In genomic region chr11:69634069-69634468, GRCh38 we compare ENCODE assay signal across 19 cellular contexts. TPM values are rescaled to one million over a fixed set of nuclear protein-coding genes. Genes with fewer than 3 reads are reported as not detected.
A peak's percentile ranks its signal among the peaks of the same experiment; 100 is the strongest.
DNase-seq lines count a peak whose midpoint lies in the region; ATAC-seq, FAIRE-seq and TF ChIP-seq lines count a peak whose summit lies in the region.
"Had no signal": no experiment of that assay in that cellular context is flagged by ENCODE, and none has a peak within 500 bp of the region (broad histone marks: within the 10 kb centered on the region; RNA-seq: fewer than 3 reads in every experiment).

No MANE protein-coding gene starts in this region.

- H3K4me3 Mint-ChIP-seq in endodermal cell (no peak overlapping the region), neural progenitor cell (no peak overlapping the region)
- no peak overlapping the region for H3K4me3 Mint-ChIP-seq in activated naive CD8-positive, alpha-beta T cell treated with anti-CD3 and anti-CD28 coated beads for 36 hours
- H3K4me3 Mint-ChIP-seq: CD4-positive, CD25-positive, alpha-beta regulatory T cell; CD8-positive, alpha-beta T cell; H9 had no signal

- H3K36me3 Mint-ChIP-seq in endodermal cell (ENCODE audit: low read depth) (peaks cover 3% of the 10 kb centered on the region), neural progenitor cell (peaks cover 1% of the 10 kb centered on the region)
- H3K36me3 Mint-ChIP-seq in activated naive CD8-positive, alpha-beta T cell treated with anti-CD3 and anti-CD28 coated beads for 36 hours, result peaks cover 1% of the 10 kb centered on the region
- H3K36me3 Mint-ChIP-seq: CD4-positive, CD25-positive, alpha-beta regulatory T cell; CD8-positive, alpha-beta T cell had no signal

- no peak for ATAC-seq in left ventricle myocardium superior
- ATAC-seq: CD8-positive, alpha-beta T cell; HCT116 had no signal

- peaks cover 14% of the 10 kb centered on the region for H3K9me3 Mint-ChIP-seq in endodermal cell
- H3K9me3 Mint-ChIP-seq in neural progenitor cell, result peaks cover 8% of the 10 kb centered on the region
- H3K9me3 Mint-ChIP-seq in activated naive CD8-positive, alpha-beta T cell treated with anti-CD3 and anti-CD28 coated beads for 36 hours, result peaks cover 6% of the 10 kb centered on the region

- peaks cover 4% of the 10 kb centered on the region for H3F3A ChIP-seq in neural progenitor cell (ENCODE audit: low read depth)

- FAIRE-seq in H54 (lab: Jason Lieb, UNC), result no peak
- FAIRE-seq: GM12891, GM18507 had no signal

- H3K79me2 ChIP-seq in neural progenitor cell (ENCODE audit: low read depth), result no peaks in the 10 kb centered on the region

- H3K4me3 ChIP-seq in left ventricle myocardium inferior, result no peak overlapping the region
- H3K4me3 ChIP-seq in endodermal cell (ENCODE audit: low read length), result no peak overlapping the region
- no peak overlapping the region for H3K4me3 ChIP-seq in neural progenitor cell
- H3K4me3 ChIP-seq in sigmoid colon, result no peak overlapping the region

- no peak overlapping the region for H3K4me2 ChIP-seq in neural progenitor cell

- H3K27me3 Mint-ChIP-seq in endodermal cell (ENCODE audit: insufficient read depth) (peaks cover 9% of the 10 kb centered on the region), neural progenitor cell (ENCODE audit: insufficient read depth, low read depth) (peaks cover 9% of the 10 kb centered on the region)
- peaks cover 60% of the 10 kb centered on the region for H3K27me3 Mint-ChIP-seq in activated naive CD8-positive, alpha-beta T cell treated with anti-CD3 and anti-CD28 coated beads for 36 hours

- H4K20me1 ChIP-seq in neural progenitor cell (ENCODE audit: low read depth), result no peaks in the 10 kb centered on the region

- H3K9ac ChIP-seq in endodermal cell (ENCODE audit: extremely low read depth, low read length, poor library complexity, severe bottlenecking), result no peak overlapping the region
- H3K9ac ChIP-seq in neural progenitor cell, result no peak overlapping the region

- no peak for TF ChIP-seq CTCF in left ventricle myocardium inferior (IDR thresholded peaks at IDR 0.05; ENCODE audit: borderline replicate concordance)
- TF ChIP-seq CTCF in endodermal cell (conservative IDR thresholded peaks at IDR 0.05), result no peak
- TF ChIP-seq CTCF in neural progenitor cell (IDR thresholded peaks at IDR 0.05), result no peak
- TF ChIP-seq CTCF in sigmoid colon (IDR thresholded peaks at IDR 0.05), result no peak

- H2AFZ ChIP-seq in neural progenitor cell (replicated peaks), result no peak overlapping the region

- no peak for TF ChIP-seq POLR2A in sigmoid colon (IDR thresholded peaks at IDR 0.05)
- no peak for TF ChIP-seq POLR2A in H54 (IDR thresholded peaks at IDR 0.05; ENCODE audit: low read depth, low read length)

- H3K4me1 Mint-ChIP-seq in endodermal cell (peaks cover 17% of the 10 kb centered on the region), neural progenitor cell (peaks cover 32% of the 10 kb centered on the region)
- H3K4me1 Mint-ChIP-seq in activated naive CD8-positive, alpha-beta T cell treated with anti-CD3 and anti-CD28 coated beads for 36 hours, result peaks cover 6% of the 10 kb centered on the region

- TF ChIP-seq EP300 in sigmoid colon (IDR thresholded peaks at IDR 0.05), result no peak

- H3K4me1 ChIP-seq in left ventricle myocardium inferior (peaks cover 43% of the 10 kb centered on the region), endodermal cell (ENCODE audit: control insufficient read depth, insufficient read depth, low read length) (peaks cover 6% of the 10 kb centered on the region), neural progenitor cell (peaks cover 14% of the 10 kb centered on the region), sigmoid colon (peaks cover 0 to 35% (median 34%) of the 10 kb centered on the region in 4 donors)

- H3K27ac Mint-ChIP-seq in endodermal cell (no peak overlapping the region), neural progenitor cell (peak overlapping the region; percentile 37)
- no peak overlapping the region for H3K27ac Mint-ChIP-seq in activated naive CD8-positive, alpha-beta T cell treated with anti-CD3 and anti-CD28 coated beads for 36 hours
- H3K27ac Mint-ChIP-seq: CD4-positive, CD25-positive, alpha-beta regulatory T cell; CD8-positive, alpha-beta T cell had no signal

- H3K27ac ChIP-seq in left ventricle myocardium inferior (replicated peaks) (peak overlapping the region; percentile 49), endodermal cell (ENCODE audit: low read depth, low read length) (no peak overlapping the region), neural progenitor cell (no peak overlapping the region), sigmoid colon (no peak overlapping the region)

- H3K36me3 ChIP-seq in left ventricle myocardium inferior (no peaks in the 10 kb centered on the region), endodermal cell (ENCODE audit: control insufficient read depth, insufficient read depth, low read length) (no peaks in the 10 kb centered on the region), neural progenitor cell (no peaks in the 10 kb centered on the region), sigmoid colon (no peaks in the 10 kb centered on the region)

- intact Hi-C loops in left ventricle myocardium inferior (cut with micrococcal nuclease), result no loop called here
- intact Hi-C loops in left ventricle myocardium superior (cut with micrococcal nuclease), result no loop called here
- intact Hi-C loops in sigmoid colon (cut with DNase I), result no loop called here

- 60 to 74% methylated on average over 1 to 6 of the region's 6 CpGs for WGBS in endodermal cell (ENCODE audit: insufficient coverage in 1 of 2, insufficient read length in 1 of 2), 2 experiments
- 85 to 91% methylated on average over 6 of the region's 6 CpGs for WGBS in sigmoid colon, 2 donors

- peaks cover 7% of the 10 kb centered on the region for H3K9me3 ChIP-seq in left ventricle myocardium inferior (replicated peaks)
- H3K9me3 ChIP-seq in endodermal cell (ENCODE audit: control insufficient read depth, low read length), result peaks cover 12% of the 10 kb centered on the region
- no peaks in the 10 kb centered on the region for H3K9me3 ChIP-seq in neural progenitor cell (ENCODE audit: low read depth)
- H3K9me3 ChIP-seq in sigmoid colon, result peaks cover 0 to 11% (median 0%) of the 10 kb centered on the region in 4 donors

- DNase-seq in left ventricle myocardium inferior, result no peak
- DNase-seq in left ventricle myocardium superior, result no peak
- DNase-seq in endodermal cell, result peak; percentile 77
- DNase-seq in neural progenitor cell (ENCODE audit: low spot score), result no peak
- DNase-seq in sigmoid colon, result peak; percentile 44
- no peak for DNase-seq in A172 (ENCODE audit: low spot score)
- no peak for DNase-seq in activated naive CD8-positive, alpha-beta T cell treated with anti-CD3 and anti-CD28 coated beads for 36 hours
- DNase-seq in H54 (ENCODE audit: insufficient read length, low spot score), result no peak
- DNase-seq: 8988T; C1 segment of cervical spinal cord; CD4-positive, CD25-positive, alpha-beta regulatory T cell; CD8-positive, alpha-beta T cell; DMS79 treated with DMSO at 0.1 percent for 48 hours; GF-D8; GOT3; H9 had no signal

- H3K27me3 ChIP-seq in left ventricle myocardium inferior (ENCODE audit: low read depth) (peaks cover 9% of the 10 kb centered on the region), endodermal cell (ENCODE audit: control insufficient read depth, insufficient read depth, low read length, poor library complexity, severe bottlenecking) (peaks cover 15% of the 10 kb centered on the region), neural progenitor cell (peaks cover 28% of the 10 kb centered on the region), sigmoid colon (peaks cover 19 to 55% (median 42%) of the 10 kb centered on the region in 3 donors)

RNA-seq across cellular contexts. Expression of gene CCND1, which starts 6.9 kb away (rescaled TPM):
- total RNA-seq in left ventricle myocardium inferior, result 160 TPM
- 162 TPM for total RNA-seq in left ventricle myocardium superior
- total RNA-seq in endodermal cell, result 100 to 1,000 TPM in 1 of 2 donors, 10 to 100 TPM in 1; 65.7 to 214 TPM
- polyA plus RNA-seq in endodermal cell (2013, experiment 1 of 2), result 203 TPM
- 171 TPM for polyA plus RNA-seq in endodermal cell (2013, experiment 2 of 2)
- 85.0 and 94.0 TPM in 2 replicates for total RNA-seq in neural progenitor cell (ENCODE audit: low replicate concordance)
- total RNA-seq in sigmoid colon, result 10 to 100 TPM in 3 of 4 donors, 1 to 10 TPM in 1; 7.7 to 56.8 (median 31.1) TPM
- 10 to 100 TPM; 12.0 to 18.8 (median 14.8) TPM for polyA plus RNA-seq in sigmoid colon
- total RNA-seq in A172 (2014; rRNA removed; shearing (Covaris generic)), result 422 and 522 TPM in 2 replicates
- total RNA-seq in activated naive CD8-positive, alpha-beta T cell treated with anti-CD3 and anti-CD28 coated beads for 36 hours, result 1 to 10 TPM; 2.4 to 3.2 TPM

RNA-seq across cellular contexts. Expression of gene LTO1, which starts 41.1 kb away (rescaled TPM):
- total RNA-seq in left ventricle myocardium inferior (8.9 TPM), left ventricle myocardium superior (10.9 TPM), endodermal cell (10 to 100 TPM; 23.2 to 32.2 TPM), neural progenitor cell (ENCODE audit: low replicate concordance) (11.9 and 21.6 TPM in 2 replicates), sigmoid colon (10 to 100 TPM; 19.3 to 42.9 (median 21.0) TPM)
- polyA plus RNA-seq in endodermal cell (2013, experiment 1 of 2), result 20.9 TPM
- polyA plus RNA-seq in endodermal cell (2013, experiment 2 of 2), result 17.8 TPM
- polyA plus RNA-seq in sigmoid colon, result 10 to 100 TPM; 12.0 to 25.7 (median 16.2) TPM
- total RNA-seq in A172 (2014; rRNA removed; shearing (Covaris generic)), result 16.0 and 25.6 TPM in 2 replicates
- total RNA-seq in activated naive CD8-positive, alpha-beta T cell treated with anti-CD3 and anti-CD28 coated beads for 36 hours, result 10 to 100 TPM; 18.7 to 21.8 TPM

Comparison
In these comparisons a context has a peak if more than half of its experiments do, and no peak if none do; other contexts are left out.
1. DNase-seq: peak in endodermal cell (single experiment) and sigmoid colon (single experiment); none in left ventricle myocardium inferior (single experiment), left ventricle myocardium superior (single experiment), neural progenitor cell (single experiment), A172 (single experiment), activated naive CD8-positive, alpha-beta T cell treated with anti-CD3 and anti-CD28 coated beads for 36 hours (single experiment) and H54 (single experiment).